Comparison of ENCODE assay signal across 1 cellular context in the genomic region with DNA sequence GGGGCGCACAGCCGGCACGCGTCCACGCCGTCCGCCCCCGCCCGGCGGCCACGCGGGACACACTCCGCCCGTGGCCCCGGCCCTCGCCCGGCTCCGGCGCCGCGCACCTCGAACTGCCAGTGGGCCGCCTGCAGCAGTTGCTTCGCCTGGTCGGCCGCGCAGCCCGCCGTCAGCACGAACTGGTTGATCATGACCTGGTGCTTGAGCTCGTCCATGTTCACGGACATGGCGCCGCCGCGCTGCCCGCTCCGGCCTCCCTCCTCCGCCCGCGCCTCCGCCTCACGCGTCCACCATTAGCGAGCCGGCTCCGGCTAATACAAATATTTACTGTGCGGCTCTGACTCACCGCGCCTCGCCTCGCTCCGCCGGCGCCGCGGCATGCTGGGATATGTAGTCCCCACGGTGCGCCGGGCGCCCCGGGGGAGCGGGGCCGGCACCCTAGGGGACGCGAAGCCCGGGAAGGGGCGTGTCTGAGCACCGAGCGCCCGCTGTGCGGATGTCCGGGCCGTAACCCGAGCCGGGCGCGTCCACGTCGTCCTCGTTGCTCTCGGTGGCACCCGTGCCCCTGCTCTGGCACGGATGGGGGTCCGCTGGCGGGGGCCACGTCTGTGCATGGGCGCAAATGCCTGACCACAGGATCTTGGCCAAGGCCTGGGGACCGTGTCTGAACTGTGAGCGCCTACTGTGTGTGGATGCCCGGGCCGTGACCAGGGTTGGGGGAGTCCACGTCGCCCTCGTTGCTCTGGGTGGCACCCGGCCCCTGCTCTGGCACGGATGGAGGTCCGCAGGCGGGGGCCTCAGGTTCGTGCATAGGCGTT.
TF ChIP-seq lines count a peak whose summit lies in the region.

A gene (minus strand): TSS at position 318 of the 818 bp plus-strand sequence. CDS start 91 bp downstream, at position 227.

TF ChIP-seq in WTC11, 78 proteins besides CTCF, POLR2A, EP300 and RAD21 (continued from another document and continues in another):
- TF ChIP-seq, protein P1, sequence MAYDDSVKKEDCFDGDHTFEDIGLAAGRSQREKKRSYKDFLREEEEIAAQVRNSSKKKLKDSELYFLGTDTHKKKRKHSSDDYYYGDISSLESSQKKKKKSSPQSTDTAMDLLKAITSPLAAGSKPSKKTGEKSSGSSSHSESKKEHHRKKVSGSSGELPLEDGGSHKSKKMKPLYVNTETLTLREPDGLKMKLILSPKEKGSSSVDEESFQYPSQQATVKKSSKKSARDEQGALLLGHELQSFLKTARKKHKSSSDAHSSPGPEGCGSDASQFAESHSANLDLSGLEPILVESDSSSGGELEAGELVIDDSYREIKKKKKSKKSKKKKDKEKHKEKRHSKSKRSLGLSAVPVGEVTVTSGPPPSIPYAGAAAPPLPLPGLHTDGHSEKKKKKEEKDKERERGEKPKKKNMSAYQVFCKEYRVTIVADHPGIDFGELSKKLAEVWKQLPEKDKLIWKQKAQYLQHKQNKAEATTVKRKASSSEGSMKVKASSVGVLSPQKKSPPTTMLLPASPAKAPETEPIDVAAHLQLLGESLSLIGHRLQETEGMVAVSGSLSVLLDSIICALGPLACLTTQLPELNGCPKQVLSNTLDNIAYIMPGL (CRISPR knock-in tag; IDR thresholded peaks at IDR 0.05) = no peak
- TF ChIP-seq, protein P2, sequence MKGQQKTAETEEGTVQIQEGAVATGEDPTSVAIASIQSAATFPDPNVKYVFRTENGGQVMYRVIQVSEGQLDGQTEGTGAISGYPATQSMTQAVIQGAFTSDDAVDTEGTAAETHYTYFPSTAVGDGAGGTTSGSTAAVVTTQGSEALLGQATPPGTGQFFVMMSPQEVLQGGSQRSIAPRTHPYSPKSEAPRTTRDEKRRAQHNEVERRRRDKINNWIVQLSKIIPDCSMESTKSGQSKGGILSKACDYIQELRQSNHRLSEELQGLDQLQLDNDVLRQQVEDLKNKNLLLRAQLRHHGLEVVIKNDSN (CRISPR knock-in tag; IDR thresholded peaks at IDR 0.05) = peak; percentile 17; the same call in 1 of the 2 replicates
- TF ChIP-seq, protein P3, sequence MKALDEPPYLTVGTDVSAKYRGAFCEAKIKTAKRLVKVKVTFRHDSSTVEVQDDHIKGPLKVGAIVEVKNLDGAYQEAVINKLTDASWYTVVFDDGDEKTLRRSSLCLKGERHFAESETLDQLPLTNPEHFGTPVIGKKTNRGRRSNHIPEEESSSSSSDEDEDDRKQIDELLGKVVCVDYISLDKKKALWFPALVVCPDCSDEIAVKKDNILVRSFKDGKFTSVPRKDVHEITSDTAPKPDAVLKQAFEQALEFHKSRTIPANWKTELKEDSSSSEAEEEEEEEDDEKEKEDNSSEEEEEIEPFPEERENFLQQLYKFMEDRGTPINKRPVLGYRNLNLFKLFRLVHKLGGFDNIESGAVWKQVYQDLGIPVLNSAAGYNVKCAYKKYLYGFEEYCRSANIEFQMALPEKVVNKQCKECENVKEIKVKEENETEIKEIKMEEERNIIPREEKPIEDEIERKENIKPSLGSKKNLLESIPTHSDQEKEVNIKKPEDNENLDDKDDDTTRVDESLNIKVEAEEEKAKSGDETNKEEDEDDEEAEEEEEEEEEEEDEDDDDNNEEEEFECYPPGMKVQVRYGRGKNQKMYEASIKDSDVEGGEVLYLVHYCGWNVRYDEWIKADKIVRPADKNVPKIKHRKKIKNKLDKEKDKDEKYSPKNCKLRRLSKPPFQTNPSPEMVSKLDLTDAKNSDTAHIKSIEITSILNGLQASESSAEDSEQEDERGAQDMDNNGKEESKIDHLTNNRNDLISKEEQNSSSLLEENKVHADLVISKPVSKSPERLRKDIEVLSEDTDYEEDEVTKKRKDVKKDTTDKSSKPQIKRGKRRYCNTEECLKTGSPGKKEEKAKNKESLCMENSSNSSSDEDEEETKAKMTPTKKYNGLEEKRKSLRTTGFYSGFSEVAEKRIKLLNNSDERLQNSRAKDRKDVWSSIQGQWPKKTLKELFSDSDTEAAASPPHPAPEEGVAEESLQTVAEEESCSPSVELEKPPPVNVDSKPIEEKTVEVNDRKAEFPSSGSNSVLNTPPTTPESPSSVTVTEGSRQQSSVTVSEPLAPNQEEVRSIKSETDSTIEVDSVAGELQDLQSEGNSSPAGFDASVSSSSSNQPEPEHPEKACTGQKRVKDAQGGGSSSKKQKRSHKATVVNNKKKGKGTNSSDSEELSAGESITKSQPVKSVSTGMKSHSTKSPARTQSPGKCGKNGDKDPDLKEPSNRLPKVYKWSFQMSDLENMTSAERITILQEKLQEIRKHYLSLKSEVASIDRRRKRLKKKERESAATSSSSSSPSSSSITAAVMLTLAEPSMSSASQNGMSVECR (CRISPR knock-in tag; IDR thresholded peaks at IDR 0.05; ENCODE audit: borderline replicate concordance) = 0 out of 2 replicates have a peak, but pooled peaks have one; percentile 45
- TF ChIP-seq MYBL2 (CRISPR knock-in tag; IDR thresholded peaks at IDR 0.05) = 0 out of 2 replicates have a peak, but pooled peaks have one; percentile 15
- no peak for TF ChIP-seq IRF2 (CRISPR knock-in tag; IDR thresholded peaks at IDR 0.05; ENCODE audit: borderline replicate concordance, low read depth)
- TF ChIP-seq GTF2I (CRISPR knock-in tag; conservative IDR thresholded peaks at IDR 0.05) = no peak
- TF ChIP-seq CBFB (CRISPR knock-in tag; IDR thresholded peaks at IDR 0.05; ENCODE audit: low read depth) = no peak
- no peak for TF ChIP-seq ZNF396 (CRISPR knock-in tag; IDR thresholded peaks at IDR 0.05; ENCODE audit: borderline replicate concordance)
- TF ChIP-seq GABPB1 (CRISPR knock-in tag; IDR thresholded peaks at IDR 0.05) = peak; percentile 16; the same call in 1 of the 2 replicates
- TF ChIP-seq ZBTB21 (CRISPR knock-in tag; IDR thresholded peaks at IDR 0.05; ENCODE audit: borderline replicate concordance) = no peak
- TF ChIP-seq, protein P4, sequence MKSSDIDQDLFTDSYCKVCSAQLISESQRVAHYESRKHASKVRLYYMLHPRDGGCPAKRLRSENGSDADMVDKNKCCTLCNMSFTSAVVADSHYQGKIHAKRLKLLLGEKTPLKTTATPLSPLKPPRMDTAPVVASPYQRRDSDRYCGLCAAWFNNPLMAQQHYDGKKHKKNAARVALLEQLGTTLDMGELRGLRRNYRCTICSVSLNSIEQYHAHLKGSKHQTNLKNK (CRISPR knock-in tag; IDR thresholded peaks at IDR 0.05) = no peak
- no peak for TF ChIP-seq FOXJ3 (CRISPR knock-in tag; IDR thresholded peaks at IDR 0.05; ENCODE audit: borderline replicate concordance)
- TF ChIP-seq, protein P5, sequence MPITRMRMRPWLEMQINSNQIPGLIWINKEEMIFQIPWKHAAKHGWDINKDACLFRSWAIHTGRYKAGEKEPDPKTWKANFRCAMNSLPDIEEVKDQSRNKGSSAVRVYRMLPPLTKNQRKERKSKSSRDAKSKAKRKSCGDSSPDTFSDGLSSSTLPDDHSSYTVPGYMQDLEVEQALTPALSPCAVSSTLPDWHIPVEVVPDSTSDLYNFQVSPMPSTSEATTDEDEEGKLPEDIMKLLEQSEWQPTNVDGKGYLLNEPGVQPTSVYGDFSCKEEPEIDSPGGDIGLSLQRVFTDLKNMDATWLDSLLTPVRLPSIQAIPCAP (CRISPR knock-in tag; IDR thresholded peaks at IDR 0.05) = no peak
- no peak for TF ChIP-seq RELA (CRISPR knock-in tag; IDR thresholded peaks at IDR 0.05; ENCODE audit: borderline replicate concordance)
- TF ChIP-seq, protein P6, sequence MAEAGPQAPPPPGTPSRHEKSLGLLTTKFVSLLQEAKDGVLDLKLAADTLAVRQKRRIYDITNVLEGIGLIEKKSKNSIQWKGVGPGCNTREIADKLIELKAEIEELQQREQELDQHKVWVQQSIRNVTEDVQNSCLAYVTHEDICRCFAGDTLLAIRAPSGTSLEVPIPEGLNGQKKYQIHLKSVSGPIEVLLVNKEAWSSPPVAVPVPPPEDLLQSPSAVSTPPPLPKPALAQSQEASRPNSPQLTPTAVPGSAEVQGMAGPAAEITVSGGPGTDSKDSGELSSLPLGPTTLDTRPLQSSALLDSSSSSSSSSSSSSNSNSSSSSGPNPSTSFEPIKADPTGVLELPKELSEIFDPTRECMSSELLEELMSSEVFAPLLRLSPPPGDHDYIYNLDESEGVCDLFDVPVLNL (CRISPR knock-in tag; IDR thresholded peaks at IDR 0.05; ENCODE audit: borderline replicate concordance, low read depth) = no peak
- TF ChIP-seq ZNF423 (CRISPR knock-in tag; IDR thresholded peaks at IDR 0.05) = peak; percentile 99
- TF ChIP-seq NFYB (CRISPR knock-in tag; conservative IDR thresholded peaks at IDR 0.05; ENCODE audit: low read depth) = no peak
- TF ChIP-seq, protein P7, sequence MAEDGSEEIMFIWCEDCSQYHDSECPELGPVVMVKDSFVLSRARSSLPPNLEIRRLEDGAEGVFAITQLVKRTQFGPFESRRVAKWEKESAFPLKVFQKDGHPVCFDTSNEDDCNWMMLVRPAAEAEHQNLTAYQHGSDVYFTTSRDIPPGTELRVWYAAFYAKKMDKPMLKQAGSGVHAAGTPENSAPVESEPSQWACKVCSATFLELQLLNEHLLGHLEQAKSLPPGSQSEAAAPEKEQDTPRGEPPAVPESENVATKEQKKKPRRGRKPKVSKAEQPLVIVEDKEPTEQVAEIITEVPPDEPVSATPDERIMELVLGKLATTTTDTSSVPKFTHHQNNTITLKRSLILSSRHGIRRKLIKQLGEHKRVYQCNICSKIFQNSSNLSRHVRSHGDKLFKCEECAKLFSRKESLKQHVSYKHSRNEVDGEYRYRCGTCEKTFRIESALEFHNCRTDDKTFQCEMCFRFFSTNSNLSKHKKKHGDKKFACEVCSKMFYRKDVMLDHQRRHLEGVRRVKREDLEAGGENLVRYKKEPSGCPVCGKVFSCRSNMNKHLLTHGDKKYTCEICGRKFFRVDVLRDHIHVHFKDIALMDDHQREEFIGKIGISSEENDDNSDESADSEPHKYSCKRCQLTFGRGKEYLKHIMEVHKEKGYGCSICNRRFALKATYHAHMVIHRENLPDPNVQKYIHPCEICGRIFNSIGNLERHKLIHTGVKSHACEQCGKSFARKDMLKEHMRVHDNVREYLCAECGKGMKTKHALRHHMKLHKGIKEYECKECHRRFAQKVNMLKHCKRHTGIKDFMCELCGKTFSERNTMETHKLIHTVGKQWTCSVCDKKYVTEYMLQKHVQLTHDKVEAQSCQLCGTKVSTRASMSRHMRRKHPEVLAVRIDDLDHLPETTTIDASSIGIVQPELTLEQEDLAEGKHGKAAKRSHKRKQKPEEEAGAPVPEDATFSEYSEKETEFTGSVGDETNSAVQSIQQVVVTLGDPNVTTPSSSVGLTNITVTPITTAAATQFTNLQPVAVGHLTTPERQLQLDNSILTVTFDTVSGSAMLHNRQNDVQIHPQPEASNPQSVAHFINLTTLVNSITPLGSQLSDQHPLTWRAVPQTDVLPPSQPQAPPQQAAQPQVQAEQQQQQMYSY (CRISPR knock-in tag; IDR thresholded peaks at IDR 0.05) = no peak
- TF ChIP-seq GRHL2 (CRISPR knock-in tag; IDR thresholded peaks at IDR 0.05; ENCODE audit: insufficient replicate concordance, severe bottlenecking) = no peak
- TF ChIP-seq, protein P8, sequence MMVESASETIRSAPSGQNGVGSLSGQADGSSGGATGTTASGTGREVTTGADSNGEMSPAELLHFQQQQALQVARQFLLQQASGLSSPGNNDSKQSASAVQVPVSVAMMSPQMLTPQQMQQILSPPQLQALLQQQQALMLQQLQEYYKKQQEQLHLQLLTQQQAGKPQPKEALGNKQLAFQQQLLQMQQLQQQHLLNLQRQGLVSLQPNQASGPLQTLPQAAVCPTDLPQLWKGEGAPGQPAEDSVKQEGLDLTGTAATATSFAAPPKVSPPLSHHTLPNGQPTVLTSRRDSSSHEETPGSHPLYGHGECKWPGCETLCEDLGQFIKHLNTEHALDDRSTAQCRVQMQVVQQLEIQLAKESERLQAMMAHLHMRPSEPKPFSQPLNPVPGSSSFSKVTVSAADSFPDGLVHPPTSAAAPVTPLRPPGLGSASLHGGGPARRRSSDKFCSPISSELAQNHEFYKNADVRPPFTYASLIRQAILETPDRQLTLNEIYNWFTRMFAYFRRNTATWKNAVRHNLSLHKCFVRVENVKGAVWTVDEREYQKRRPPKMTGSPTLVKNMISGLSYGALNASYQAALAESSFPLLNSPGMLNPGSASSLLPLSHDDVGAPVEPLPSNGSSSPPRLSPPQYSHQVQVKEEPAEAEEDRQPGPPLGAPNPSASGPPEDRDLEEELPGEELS (CRISPR knock-in tag; IDR thresholded peaks at IDR 0.05) = peak; percentile 81
- TF ChIP-seq ZNF138 (CRISPR knock-in tag; conservative IDR thresholded peaks at IDR 0.05) = no peak
- TF ChIP-seq, protein P9, sequence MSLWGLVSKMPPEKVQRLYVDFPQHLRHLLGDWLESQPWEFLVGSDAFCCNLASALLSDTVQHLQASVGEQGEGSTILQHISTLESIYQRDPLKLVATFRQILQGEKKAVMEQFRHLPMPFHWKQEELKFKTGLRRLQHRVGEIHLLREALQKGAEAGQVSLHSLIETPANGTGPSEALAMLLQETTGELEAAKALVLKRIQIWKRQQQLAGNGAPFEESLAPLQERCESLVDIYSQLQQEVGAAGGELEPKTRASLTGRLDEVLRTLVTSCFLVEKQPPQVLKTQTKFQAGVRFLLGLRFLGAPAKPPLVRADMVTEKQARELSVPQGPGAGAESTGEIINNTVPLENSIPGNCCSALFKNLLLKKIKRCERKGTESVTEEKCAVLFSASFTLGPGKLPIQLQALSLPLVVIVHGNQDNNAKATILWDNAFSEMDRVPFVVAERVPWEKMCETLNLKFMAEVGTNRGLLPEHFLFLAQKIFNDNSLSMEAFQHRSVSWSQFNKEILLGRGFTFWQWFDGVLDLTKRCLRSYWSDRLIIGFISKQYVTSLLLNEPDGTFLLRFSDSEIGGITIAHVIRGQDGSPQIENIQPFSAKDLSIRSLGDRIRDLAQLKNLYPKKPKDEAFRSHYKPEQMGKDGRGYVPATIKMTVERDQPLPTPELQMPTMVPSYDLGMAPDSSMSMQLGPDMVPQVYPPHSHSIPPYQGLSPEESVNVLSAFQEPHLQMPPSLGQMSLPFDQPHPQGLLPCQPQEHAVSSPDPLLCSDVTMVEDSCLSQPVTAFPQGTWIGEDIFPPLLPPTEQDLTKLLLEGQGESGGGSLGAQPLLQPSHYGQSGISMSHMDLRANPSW (CRISPR knock-in tag; conservative IDR thresholded peaks at IDR 0.05; ENCODE audit: low read depth) = no peak
- TF ChIP-seq ESRRA (CRISPR knock-in tag; IDR thresholded peaks at IDR 0.05; ENCODE audit: borderline replicate concordance) = no peak
- TF ChIP-seq, protein P10, sequence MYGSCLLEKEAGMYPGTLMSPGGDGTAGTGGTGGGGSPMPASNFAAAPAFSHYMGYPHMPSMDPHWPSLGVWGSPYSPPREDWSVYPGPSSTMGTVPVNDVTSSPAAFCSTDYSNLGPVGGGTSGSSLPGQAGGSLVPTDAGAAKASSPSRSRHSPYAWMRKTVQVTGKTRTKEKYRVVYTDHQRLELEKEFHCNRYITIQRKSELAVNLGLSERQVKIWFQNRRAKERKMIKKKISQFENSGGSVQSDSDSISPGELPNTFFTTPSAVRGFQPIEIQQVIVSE (CRISPR knock-in tag; IDR thresholded peaks at IDR 0.05; ENCODE audit: borderline replicate concordance) = no peak
- TF ChIP-seq ZNF263 (CRISPR knock-in tag; IDR thresholded peaks at IDR 0.05; ENCODE audit: low read depth) = no peak
- TF ChIP-seq KAT7 (CRISPR knock-in tag; IDR thresholded peaks at IDR 0.05; ENCODE audit: borderline replicate concordance) = peak; percentile 42; the same call in 1 of the 2 replicates
- TF ChIP-seq TCF7 (CRISPR knock-in tag; IDR thresholded peaks at IDR 0.05; ENCODE audit: low read depth) = no peak
- no peak for TF ChIP-seq MXD4 (CRISPR knock-in tag; IDR thresholded peaks at IDR 0.05; ENCODE audit: borderline replicate concordance)
- TF ChIP-seq, protein P11, sequence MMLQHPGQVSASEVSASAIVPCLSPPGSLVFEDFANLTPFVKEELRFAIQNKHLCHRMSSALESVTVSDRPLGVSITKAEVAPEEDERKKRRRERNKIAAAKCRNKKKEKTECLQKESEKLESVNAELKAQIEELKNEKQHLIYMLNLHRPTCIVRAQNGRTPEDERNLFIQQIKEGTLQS (CRISPR knock-in tag; conservative IDR thresholded peaks at IDR 0.05) = no peak
- no peak for TF ChIP-seq SMAD3 (CRISPR knock-in tag; IDR thresholded peaks at IDR 0.05; ENCODE audit: borderline replicate concordance)
- TF ChIP-seq JAZF1 (CRISPR knock-in tag; IDR thresholded peaks at IDR 0.05) = no peak
